Comparison of ENCODE assay signal across 1 cellular context in the genomic region with DNA sequence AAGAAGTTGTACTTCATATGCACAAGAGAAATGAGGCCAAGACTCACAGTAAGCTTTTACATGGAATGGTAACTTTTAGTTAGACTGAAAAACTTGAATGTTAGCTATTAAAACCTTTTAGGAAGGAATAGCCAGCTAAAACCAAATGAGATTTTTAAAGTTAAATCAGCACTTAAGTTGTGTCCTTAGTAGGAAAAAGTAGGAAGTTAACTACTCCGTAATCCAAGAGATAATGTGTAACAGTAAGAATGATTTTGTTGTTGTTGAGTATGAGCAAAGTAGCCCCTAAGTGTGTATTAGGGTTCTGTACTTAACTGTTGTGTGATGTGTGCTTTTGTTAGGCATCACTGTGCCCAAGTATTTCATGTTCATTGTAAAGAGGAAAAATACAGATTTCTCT.
TF ChIP-seq lines count a peak whose summit lies in the region.

No MANE protein-coding gene starts in this region.

TF ChIP-seq in K562, 482 proteins besides CTCF, POLR2A, EP300 and RAD21:
- TF ChIP-seq POLR2AphosphoS2 (IDR thresholded peaks at IDR 0.05; ENCODE audit: low read length) (peak; percentile 89), SUPT5H (IDR thresholded peaks at IDR 0.05) (peak; percentile 53), LARP7 (IDR thresholded peaks at IDR 0.05) (no peak), ZNF668 (CRISPR knock-in tag; IDR thresholded peaks at IDR 0.05) (no peak), POLR2B (IDR thresholded peaks at IDR 0.05; ENCODE audit: low read depth, partially characterized antibody) (peak; percentile 24)
